22 cellular contexts compared by ENCODE assay signal in the genomic region with DNA sequence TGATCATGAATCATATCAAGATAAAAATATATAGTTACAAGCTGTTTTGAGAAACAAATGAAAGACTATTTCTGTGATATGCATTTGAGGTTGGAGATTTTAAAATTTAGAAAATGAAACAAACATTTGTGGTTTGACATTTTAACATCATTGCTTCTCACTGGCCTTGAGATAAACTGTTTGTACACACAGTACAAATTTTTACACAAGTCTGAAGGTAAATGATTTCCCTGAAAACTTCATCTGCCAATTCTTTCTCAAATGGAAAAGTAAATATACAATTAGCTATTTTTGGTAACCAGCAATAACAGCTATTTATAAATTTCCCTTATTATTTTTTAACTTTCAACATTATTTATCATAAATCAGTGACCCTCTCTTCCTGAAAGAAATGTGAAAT. TPM values are rescaled to one million over a fixed set of nuclear protein-coding genes. Genes with fewer than 3 reads are reported as not detected.
DNase-seq lines count a peak whose midpoint lies in the region; ATAC-seq, FAIRE-seq and TF ChIP-seq lines count a peak whose summit lies in the region.
"Had no signal": no experiment of that assay in that cellular context is flagged by ENCODE, and none has a peak within 500 bp of the region (broad histone marks: within the 10 kb centered on the region; RNA-seq: fewer than 3 reads in every experiment).

No MANE protein-coding gene starts in this region.

- H3K9me3 ChIP-seq in pancreas, result no peaks in the 10 kb centered on the region
- H3K9me3 ChIP-seq: BLaER1, HAP-1 had no signal

- H3K27me3 Mint-ChIP-seq in activated CD4-positive, alpha-beta T cell treated with anti-CD3 and anti-CD28 coated beads, Interleukin-2, amount 10 ng/mL, durations not matched to agents 7 days and 5 days, result no peaks in the 10 kb centered on the region
- H3K27me3 Mint-ChIP-seq: B cell; CD4-positive, CD25-positive, alpha-beta regulatory T cell; CD8-positive, alpha-beta memory T cell had no signal

- no peak overlapping the region for H3K4me3 ChIP-seq in pancreas
- H3K4me3 ChIP-seq: BLaER1, HAP-1 had no signal

- no peaks in the 10 kb centered on the region for H3K27me3 ChIP-seq in pancreas
- H3K27me3 ChIP-seq: BLaER1 had no signal

- no peak overlapping the region for H3K4me3 Mint-ChIP-seq in activated CD4-positive, alpha-beta T cell treated with anti-CD3 and anti-CD28 coated beads, Interleukin-2, amount 10 ng/mL, durations not matched to agents 7 days and 5 days
- H3K4me3 Mint-ChIP-seq: B cell; CD4-positive, CD25-positive, alpha-beta regulatory T cell; CD8-positive, alpha-beta memory T cell; HFFc6 had no signal

- in situ Hi-C loops in ACHN (cut with HindIII; ENCODE audit: low pct_ligation_motif_present, low pct_unique_long_range_greater_than_20kb, low sequenced_read_pairs), result no loop called here

- CTCF ChIA-PET in activated CD4-positive, alpha-beta T cell treated with anti-CD3 and anti-CD28 coated beads, Interleukin-2, amount 10 ng/mL, durations not matched to agents 7 days and 5 days (lab: Charles Lee), result interaction anchor here (1.1 kb wide), 1 partner anchor 11 kb away, joined by 3 read pairs; no protein-coding TSS in a partner anchor

- POLR2A ChIA-PET in activated CD4-positive, alpha-beta T cell treated with anti-CD3 and anti-CD28 coated beads, Interleukin-2, amount 10 ng/mL, durations not matched to agents 7 days and 5 days (lab: Charles Lee), result no interaction called here

- H3K36me3 ChIP-seq in pancreas, result no peaks in the 10 kb centered on the region
- H3K36me3 ChIP-seq: HAP-1 had no signal

- H3K4me1 Mint-ChIP-seq in activated CD4-positive, alpha-beta T cell treated with anti-CD3 and anti-CD28 coated beads, Interleukin-2, amount 10 ng/mL, durations not matched to agents 7 days and 5 days, result peaks cover 9% of the 10 kb centered on the region

- intact Hi-C loops in pancreas (cut with DNase I), result no loop called here

- no peak for DNase-seq in frontal cortex (ENCODE audit: low spot score in 2 of 2)
- DNase-seq in pancreas, result no peak
- no peak for DNase-seq in activated CD4-positive, alpha-beta T cell treated with anti-CD3 and anti-CD28 coated beads, Interleukin-2, amount 10 ng/mL, durations not matched to agents 7 days and 5 days
- no peak for DNase-seq in activated CD4-positive, CD25-positive, alpha-beta regulatory T cell treated with anti-CD3 and anti-CD28 coated beads, Interleukin-2, amount 50 U/mL, for 72 hours
- no peak for DNase-seq in ACHN
- DNase-seq: 8988T; CD4-positive, CD25-positive, alpha-beta regulatory T cell; CD8-positive, alpha-beta memory T cell; DMS 273 treated with DMSO at 0.1 percent for 48 hours; DMS79; EL; GF-D8; GOT3; HFFc6 had no signal

- H3K27ac Mint-ChIP-seq in activated CD4-positive, alpha-beta T cell treated with anti-CD3 and anti-CD28 coated beads, Interleukin-2, amount 10 ng/mL, durations not matched to agents 7 days and 5 days, result no peak overlapping the region
- H3K27ac Mint-ChIP-seq: B cell, HFFc6 had no signal

- peak in 1 of 4 donors; percentile 36 for ATAC-seq in pancreas

- no peak overlapping the region for H3K27ac ChIP-seq in pancreas
- H3K27ac ChIP-seq: BLaER1, C4-2B had no signal

- peaks cover 30% of the 10 kb centered on the region for H3K36me3 Mint-ChIP-seq in activated CD4-positive, alpha-beta T cell treated with anti-CD3 and anti-CD28 coated beads, Interleukin-2, amount 10 ng/mL, durations not matched to agents 7 days and 5 days (ENCODE audit: low read depth)

- no peaks in the 10 kb centered on the region for H3K9me3 Mint-ChIP-seq in activated CD4-positive, alpha-beta T cell treated with anti-CD3 and anti-CD28 coated beads, Interleukin-2, amount 10 ng/mL, durations not matched to agents 7 days and 5 days
- H3K9me3 Mint-ChIP-seq: CD4-positive, CD25-positive, alpha-beta regulatory T cell; CD8-positive, alpha-beta memory T cell; HFFc6 had no signal

- TF ChIP-seq CTCF in pancreas (IDR thresholded peaks at IDR 0.05), result no peak

- H3K4me1 ChIP-seq in pancreas, result peaks cover 8 to 13% (median 10%) of the 10 kb centered on the region in 3 donors
- H3K4me1 ChIP-seq: BLaER1, HAP-1 had no signal

- FAIRE-seq in A204.1 (lab: Jason Lieb, UNC) (peak; percentile 29), G401.6 (lab: Jason Lieb, UNC) (peak; percentile 42), frontal cortex (lab: Jason Lieb, UNC) (peak; percentile 31), pancreas (lab: Jason Lieb, UNC) (peak; percentile 65)
- FAIRE-seq: D721Med, GM12891 had no signal

RNA-seq across cellular contexts. Expression of a gene that starts 38.6 kb away (rescaled TPM):
- total RNA-seq in frontal cortex (61.6 TPM), pancreas (10 to 100 TPM; 12.4 to 19.7 (median 14.1) TPM)
- 1 to 10 TPM; 6.0 to 8.3 TPM for polyA plus RNA-seq in pancreas
- total RNA-seq in activated CD4-positive, alpha-beta T cell treated with anti-CD3 and anti-CD28 coated beads, Interleukin-2, amount 10 ng/mL, durations not matched to agents 7 days and 5 days, result 10 to 100 TPM; 43.6 to 50.7 TPM
